ENCODE assay signal across 22 cellular contexts in the genomic region with DNA sequence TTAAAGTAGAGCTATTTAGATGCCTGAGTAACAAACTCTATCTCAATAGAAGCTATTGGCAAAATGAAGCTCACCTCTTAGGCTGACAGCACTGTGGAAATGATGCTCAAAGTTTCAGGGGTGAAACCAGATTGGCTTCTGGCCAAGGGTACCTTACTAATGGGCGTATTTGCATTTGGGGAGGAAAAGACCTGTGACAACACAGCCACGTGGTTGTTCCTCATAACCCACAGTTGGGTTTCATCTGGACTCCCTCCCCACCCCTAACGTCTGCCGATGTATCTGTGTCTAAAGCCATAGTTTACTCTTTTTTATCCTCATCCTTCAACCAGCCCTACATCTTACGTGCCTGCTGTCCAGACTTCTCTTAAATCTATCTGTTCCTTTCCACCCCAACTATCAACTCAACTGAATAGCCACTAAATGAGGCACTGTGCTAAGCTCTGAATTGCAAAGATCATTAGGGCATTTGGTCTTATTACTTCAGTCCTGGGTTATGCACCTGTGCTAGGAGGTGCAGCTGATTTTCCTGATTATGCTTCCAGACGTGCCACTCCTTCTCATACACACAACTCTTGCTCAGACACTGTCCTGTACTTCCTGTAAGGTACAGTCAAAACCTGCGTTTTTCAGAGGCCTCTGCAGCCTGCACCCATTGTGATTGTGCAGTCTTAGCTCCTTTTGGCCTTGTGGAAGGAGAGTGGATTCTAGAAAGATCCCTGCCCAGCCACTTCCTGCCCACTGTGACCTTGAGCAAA.
DNase-seq lines count a peak whose midpoint lies in the region; ATAC-seq, FAIRE-seq and TF ChIP-seq lines count a peak whose summit lies in the region.
"Had no signal": no experiment of that assay in that cellular context is flagged by ENCODE, and none has a peak within 500 bp of the region (broad histone marks: within the 10 kb centered on the region; RNA-seq: fewer than 3 reads in every experiment).

No MANE protein-coding gene starts in this region.

- TF ChIP-seq CTCF in Loucy (conservative IDR thresholded peaks at IDR 0.05; ENCODE audit: low read length) (no peak), VCaP (conservative IDR thresholded peaks at IDR 0.05) (no peak), esophagus muscularis mucosa (IDR thresholded peaks at IDR 0.05) (no peak), omental fat pad (IDR thresholded peaks at IDR 0.05) (no peak)

- intact Hi-C loops in esophagus muscularis mucosa (cut with DNase I): no loop called here

- H3K79me2 ChIP-seq in Loucy (ENCODE audit: insufficient read depth, low read length): no peaks in the 10 kb centered on the region

- H4K20me1 ChIP-seq in Loucy (ENCODE audit: insufficient read depth, low read length, poor library complexity, severe bottlenecking): no peaks in the 10 kb centered on the region

- H2AFZ ChIP-seq in Loucy (ENCODE audit: low read length): peak overlapping the region; percentile 59; the same call in 1 of the 2 replicates

- no peak for ATAC-seq in omental fat pad (ENCODE audit: low FRiP score)
- ATAC-seq in GM18858 (IDR thresholded peaks at IDR 0.05; ENCODE audit: unreplicated experiment): no peak
- no peak for ATAC-seq in GM19328 (IDR thresholded peaks at IDR 0.05; ENCODE audit: unreplicated experiment)
- ATAC-seq: PC-3 had no signal

- H3K4me1 ChIP-seq in Loucy (ENCODE audit: insufficient read depth, low read length, poor library complexity, severe bottlenecking) (peaks cover 8% of the 10 kb centered on the region), esophagus muscularis mucosa (peaks cover 0 to 4% (median 0%) of the 10 kb centered on the region in 4 donors), small intestine (ENCODE audit: control insufficient read depth in 2 of 2, insufficient read depth in 1 of 2, low read depth in 1 of 2, low read length in 1 of 2) (no peaks in the 10 kb centered on the region)
- H3K4me1 ChIP-seq: SJCRH30 had no signal

- H3K9me2 ChIP-seq in Loucy (replicated peaks; ENCODE audit: low read depth, low read length): no peaks in the 10 kb centered on the region

- no peak overlapping the region for H3K9ac ChIP-seq in Loucy (ENCODE audit: low read depth, low read length, poor library complexity, severe bottlenecking)
- H3K9ac ChIP-seq: KMS-11 had no signal

- H3K4me2 ChIP-seq in Loucy (ENCODE audit: low read depth, low read length, poor library complexity, severe bottlenecking): no peak overlapping the region
- H3K4me2 ChIP-seq: KMS-11 had no signal

- WGBS in esophagus muscularis mucosa: 90% methylated on average over 7 of the region's 7 CpGs
- WGBS in small intestine, 3 donors: 36 to 65% (median 44%) methylated on average over 7 of the region's 7 CpGs

- no peaks in the 10 kb centered on the region for H3K36me3 ChIP-seq in Loucy (ENCODE audit: insufficient read depth, low read length)
- H3K36me3 ChIP-seq in esophagus muscularis mucosa: no peaks in the 10 kb centered on the region
- no peaks in the 10 kb centered on the region for H3K36me3 ChIP-seq in small intestine (ENCODE audit: control insufficient read depth in 2 of 2, insufficient read depth in 2 of 2, low read length in 2 of 2)
- H3K36me3 ChIP-seq: SJCRH30 had no signal

- H3K27me3 ChIP-seq in Loucy (ENCODE audit: insufficient read depth, low read length, poor library complexity, severe bottlenecking) (no peaks in the 10 kb centered on the region), esophagus muscularis mucosa (no peaks in the 10 kb centered on the region), small intestine (ENCODE audit: control insufficient read depth in 2 of 2, insufficient read depth in 2 of 2, low read length in 2 of 2) (no peaks in the 10 kb centered on the region)
- H3K27me3 ChIP-seq: SJCRH30 had no signal

- TF ChIP-seq EP300 in esophagus muscularis mucosa (IDR thresholded peaks at IDR 0.05): no peak

- no peak overlapping the region for H3K4me3 ChIP-seq in Loucy (ENCODE audit: low read length, poor library complexity, severe bottlenecking)
- no peak overlapping the region for H3K4me3 ChIP-seq in esophagus muscularis mucosa
- H3K4me3 ChIP-seq in small intestine (ENCODE audit: low read depth in 1 of 2, low read length in 2 of 2): no peak overlapping the region
- H3K4me3 ChIP-seq: SJCRH30 had no signal

- H3K9me3 ChIP-seq in Loucy (ENCODE audit: insufficient read depth, low read depth, low read length) (no peaks in the 10 kb centered on the region), esophagus muscularis mucosa (no peaks in the 10 kb centered on the region), small intestine (ENCODE audit: control insufficient read depth, low read depth) (no peaks in the 10 kb centered on the region)
- H3K9me3 ChIP-seq: SJCRH30 had no signal

- FAIRE-seq in small intestine (lab: Jason Lieb, UNC): no peak
- FAIRE-seq: GM12891, GM18507 had no signal

- no peaks in the 10 kb centered on the region for H3F3A ChIP-seq in Loucy (ENCODE audit: low read depth)

- peak; percentile 39 for DNase-seq in esophagus muscularis mucosa (ENCODE audit: extremely low spot score)
- peak; percentile 65 for DNase-seq in small intestine
- no peak for DNase-seq in omental fat pad (ENCODE audit: low spot score)
- DNase-seq: DMS 273 treated with DMSO at 0.1 percent for 48 hours, GDM1, GOT3, HFFc6, NCI-H1092, NCI-H146, NCI-H2107, NCI-H226, NCI-H526, PC-3, SJCRH30 had no signal

- H3K27ac ChIP-seq in VCaP: peak overlapping the region; percentile 75; the same call in 1 of the 2 replicates
- H3K27ac ChIP-seq in esophagus muscularis mucosa (replicated peaks in 1 of 4): no peak overlapping the region
- H3K27ac ChIP-seq in small intestine (ENCODE audit: low read depth in 1 of 2, low read length in 1 of 2): peak overlapping the region in 1 of 2 donors; percentile 9
- H3K27ac ChIP-seq: C4-2B, KMS-11, SJCRH30 had no signal

- no peak for TF ChIP-seq POLR2A in esophagus muscularis mucosa (IDR thresholded peaks at IDR 0.05; ENCODE audit: low read depth)
